In genomic region chr1:177936016-177936415, GRCh38 we compare ENCODE assay signal across 8 cellular contexts. TPM values are rescaled to one million over a fixed set of nuclear protein-coding genes. Genes with fewer than 3 reads are reported as not detected.
"Had no signal": no experiment of that assay in that cellular context is flagged by ENCODE, and none has a peak within 500 bp of the region (broad histone marks: within the 10 kb centered on the region; RNA-seq: fewer than 3 reads in every experiment).

No MANE protein-coding gene starts in this region.

- H3K4me3 ChIP-seq: GM23338, K562 had no signal

- H2AFZ ChIP-seq: GM23338 had no signal

- H3K4me2 ChIP-seq: GM23338 had no signal

- ATAC-seq: GM23338, HepG2, K562 had no signal

- DNase-seq: H9, HCEC 1CT had no signal

- H3K27ac ChIP-seq: HL-60 had no signal

- FAIRE-seq: H1, H54, HepG2, K562 had no signal

RNA-seq across cellular contexts. Expression of gene SEC16B, which starts 33.8 kb away (rescaled TPM):
- total RNA-seq: K562 had no signal
- polyA plus RNA-seq: K562 had no signal
